Comparison of ENCODE assay signal across 8 cellular contexts in genomic region chr17:7241783-7242716, GRCh38.
DNase-seq lines count a peak whose midpoint lies in the region; ATAC-seq, FAIRE-seq and TF ChIP-seq lines count a peak whose summit lies in the region.

Gene GABARAP (minus strand): TSS chr17:7242449. CDS start chr17:7242330, 119 bp downstream.

- H3K36me3 ChIP-seq in OCI-LY1 (ENCODE audit: insufficient read depth, low read length): peaks cover 52% of the 10 kb centered on the region

- peak within 1 kb of the TSS; percentile 94 for H3K4me2 ChIP-seq in OCI-LY1 (ENCODE audit: low read length)

- 0 out of 2 replicates have a peak, but pooled peaks cover 10% of the 10 kb centered on the region for H3F3A ChIP-seq in OCI-LY1 (ENCODE audit: insufficient read depth, low read length)

- peak; percentile 88 for DNase-seq in AG08396 (ENCODE audit: low spot score)
- DNase-seq in HTR-8/SVneo (ENCODE audit: insufficient read length, low spot score): no peak
- DNase-seq in activated T-cell treated with anti-CD3 and anti-CD28 coated beads for 1 hour (ENCODE audit: low read depth): peak; percentile 94
- DNase-seq in epidermal melanocyte (ENCODE audit: insufficient read length, low spot score): peak; percentile 80
- DNase-seq in middle frontal gyrus (ENCODE audit: extremely low spot score, low spot score): peak; percentile 93
- DNase-seq in stimulated activated CD8-positive, alpha-beta memory T cell treated with anti-CD3 and anti-CD28 coated beads, Interleukin-2, amount 100 ng/mL, for 1 hour (ENCODE audit: low read depth in 2 of 2): peak; percentile 89 to 91

- peak within 1 kb of the TSS; percentile 98 for H3K4me3 ChIP-seq in OCI-LY1 (ENCODE audit: low read depth, low read length, poor library complexity, severe bottlenecking)

- H2AFZ ChIP-seq in OCI-LY1 (ENCODE audit: low read length): no peak within 1 kb of the TSS

- peak; percentile 98 for FAIRE-seq in HTR-8/SVneo (lab: Jason Lieb, UNC)

- ATAC-seq in GM19035 (IDR thresholded peaks at IDR 0.05; ENCODE audit: unreplicated experiment): peak; percentile 43

- H3K27me3 ChIP-seq in OCI-LY1 (ENCODE audit: insufficient read depth, low read length): no peaks in the 10 kb centered on the region

- H3K27ac ChIP-seq in OCI-LY1 (ENCODE audit: low read depth, low read length, poor library complexity, severe bottlenecking): peak within 1 kb of the TSS; percentile 80

- H3K9me2 ChIP-seq in OCI-LY1 (ENCODE audit: low read depth, low read length): no peaks in the 10 kb centered on the region

- H3K9me3 ChIP-seq in OCI-LY1 (ENCODE audit: low read length): no peaks in the 10 kb centered on the region

- H3K9ac ChIP-seq in OCI-LY1 (ENCODE audit: low read length): peak within 1 kb of the TSS; percentile 98

- no peak for TF ChIP-seq CTCF in OCI-LY1 (IDR thresholded peaks at IDR 0.05; ENCODE audit: low read length)

- no peaks in the 10 kb centered on the region for H4K20me1 ChIP-seq in OCI-LY1 (ENCODE audit: insufficient read depth, low read length)

- peaks cover 32% of the 10 kb centered on the region for H3K4me1 ChIP-seq in OCI-LY1 (ENCODE audit: insufficient read depth, low read length, severe bottlenecking)

- H3K79me2 ChIP-seq in OCI-LY1 (ENCODE audit: insufficient read depth, low read length): peaks cover 7% of the 10 kb centered on the region; the same call in 1 of the 2 replicates
